9 cellular contexts compared by ENCODE assay signal in the genomic region with DNA sequence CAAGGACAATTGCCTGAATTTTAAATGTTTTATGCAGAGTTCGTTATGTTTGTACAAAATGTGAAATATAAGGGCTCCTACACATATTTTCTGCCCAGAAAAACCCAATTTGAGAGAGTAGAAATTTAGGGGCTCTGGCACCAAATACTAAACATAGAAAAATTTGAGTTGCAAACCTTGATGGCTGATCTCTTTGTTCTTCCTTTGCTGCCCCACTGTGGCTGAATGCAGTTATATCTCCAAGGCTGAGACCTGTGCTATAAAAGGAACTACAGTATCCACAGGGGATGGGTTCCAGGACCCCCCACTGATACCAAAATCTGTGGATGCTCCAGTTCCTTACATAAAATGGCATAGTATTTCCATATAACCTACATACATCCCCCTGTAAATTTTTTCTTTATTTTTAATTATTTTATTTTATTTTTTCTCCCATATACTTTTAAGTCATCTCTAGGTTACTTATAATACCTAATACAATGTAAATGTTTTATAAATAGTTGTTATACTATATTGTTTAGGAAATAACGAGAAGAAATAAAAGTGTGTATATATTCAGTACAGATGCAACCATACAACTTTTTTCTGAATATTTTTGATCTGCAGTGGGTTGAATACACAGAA. TPM values are rescaled to one million over a fixed set of nuclear protein-coding genes. Genes with fewer than 3 reads are reported as not detected.
DNase-seq lines count a peak whose midpoint lies in the region; ATAC-seq and TF ChIP-seq lines count a peak whose summit lies in the region.
"Had no signal": no experiment of that assay in that cellular context is flagged by ENCODE, and none has a peak within 500 bp of the region (broad histone marks: within the 10 kb centered on the region; RNA-seq: fewer than 3 reads in every experiment).

No MANE protein-coding gene starts in this region.

- no peak overlapping the region for H3K4me3 ChIP-seq in BJ (ENCODE audit: low read depth, low read length)

- no peaks in the 10 kb centered on the region for H3K9me3 Mint-ChIP-seq in glutamatergic neuron (ENCODE audit: unreplicated experiment)

- H3K36me3 Mint-ChIP-seq in glutamatergic neuron (ENCODE audit: unreplicated experiment): no peaks in the 10 kb centered on the region

- TF ChIP-seq CTCF in BJ (IDR thresholded peaks at IDR 0.05; ENCODE audit: insufficient read depth, low read depth, low read length) (peak; percentile 65), glutamatergic neuron (IDR thresholded peaks at IDR 0.05; ENCODE audit: partially characterized antibody, unreplicated experiment) (peak; percentile 28)

- no peaks in the 10 kb centered on the region for H3K36me3 ChIP-seq in BJ (ENCODE audit: control insufficient read depth, insufficient read depth, low read length)
- H3K36me3 ChIP-seq: neutrophil had no signal

- DNase-seq in BJ (ENCODE audit: low read depth) (no peak), GM19238 (ENCODE audit: insufficient read length, low spot score) (peak; percentile 10), NCI-H526 treated with DMSO at 0.1 percent for 48 hours (lab: John Stamatoyannopoulos, UW) (peak; percentile 1), glutamatergic neuron (peak; percentile 47), putamen (ENCODE audit: low spot score) (peak; percentile 71)
- DNase-seq in activated naive CD4-positive, alpha-beta T cell treated with anti-CD3 and anti-CD28 coated beads, Interleukin-2, amount 50 U/mL, for 16 hours: peak; percentile 41

- peaks cover 3% of the 10 kb centered on the region for H3K4me1 Mint-ChIP-seq in glutamatergic neuron (ENCODE audit: low read depth, unreplicated experiment)

- H3K4me3 Mint-ChIP-seq in glutamatergic neuron (ENCODE audit: unreplicated experiment): no peak overlapping the region

- no peaks in the 10 kb centered on the region for H3K27me3 Mint-ChIP-seq in glutamatergic neuron (ENCODE audit: unreplicated experiment)

- POLR2A ChIA-PET in BJ (lab: Charles Lee): no interaction called here

- peaks cover 1% of the 10 kb centered on the region; the same call in 1 of the 2 replicates for H3K27me3 ChIP-seq in BJ (ENCODE audit: control insufficient read depth, insufficient read depth, low read length)
- H3K27me3 ChIP-seq: neutrophil had no signal

- no peak overlapping the region for H3K27ac Mint-ChIP-seq in glutamatergic neuron (ENCODE audit: unreplicated experiment)

- ATAC-seq in GM18867 (IDR thresholded peaks at IDR 0.05; ENCODE audit: unreplicated experiment) (no peak), GM21619 (IDR thresholded peaks at IDR 0.05; ENCODE audit: unreplicated experiment) (no peak)

- CTCF ChIA-PET in BJ (lab: Yijun Ruan, JAX): interaction anchor here (0.7 to 2.2 kb wide), 7 partner anchors 11 to 322 kb away, joined by 3 to 12 read pairs (median 3); no protein-coding TSS in a partner anchor

RNA-seq across cellular contexts. Expression of a gene that starts 22.5 kb away (rescaled TPM):
- 0.05 and 0.11 TPM in 2 replicates for polyA plus RNA-seq in BJ (2011; rRNA removed)
- polyA minus RNA-seq in BJ (2011; rRNA and poly(A)+ RNA removed): 0.15 TPM in 1 of 2 replicates, not detected in the other
- 0.44 TPM for total RNA-seq in glutamatergic neuron (ENCODE audit: unreplicated experiment)

RNA-seq across cellular contexts. Expression of a gene that starts 45.0 kb away (rescaled TPM):
- polyA plus RNA-seq in BJ (2011; rRNA removed): 79.3 and 149 TPM in 2 replicates
- polyA minus RNA-seq in BJ (2011; rRNA and poly(A)+ RNA removed): 29.9 and 36.8 TPM in 2 replicates
- total RNA-seq in glutamatergic neuron (ENCODE audit: unreplicated experiment): 26.8 TPM

RNA-seq across cellular contexts. Expression of a gene that starts 59.3 kb away (rescaled TPM):
- polyA plus RNA-seq in BJ (2011; rRNA removed): 4.9 and 7.0 TPM in 2 replicates
- polyA minus RNA-seq in BJ (2011; rRNA and poly(A)+ RNA removed): 2.5 and 2.9 TPM in 2 replicates
- 2.0 TPM for total RNA-seq in glutamatergic neuron (ENCODE audit: unreplicated experiment)
